31 cellular contexts compared by ENCODE assay signal in the genomic region with DNA sequence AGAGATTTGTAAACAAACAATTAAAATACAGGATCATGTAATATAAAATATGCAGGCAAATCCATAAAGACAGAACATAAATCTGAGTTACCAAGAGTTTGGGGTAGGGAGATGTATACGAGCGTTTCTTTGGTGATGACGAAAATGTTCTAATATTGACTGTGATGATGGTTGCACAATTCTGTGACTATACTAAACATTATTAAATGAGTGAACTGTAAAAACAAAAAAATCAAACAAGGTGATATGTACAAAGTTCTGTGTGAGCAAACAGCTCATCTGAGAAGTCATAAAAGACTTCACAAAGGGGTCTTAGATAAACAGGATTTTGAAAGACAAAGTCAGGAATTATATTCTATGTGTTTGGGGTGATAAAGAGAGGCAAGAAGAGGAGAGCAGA.
"Had no signal": no experiment of that assay in that cellular context is flagged by ENCODE, and none has a peak within 500 bp of the region (broad histone marks: within the 10 kb centered on the region; RNA-seq: fewer than 3 reads in every experiment).

No MANE protein-coding gene starts in this region.

- H2AFZ ChIP-seq: neural progenitor cell, parathyroid adenoma had no signal

- H3K27ac Mint-ChIP-seq: natural killer cell; nephron; neural progenitor cell; progenitor cell of endocrine pancreas; stimulated activated memory B cell treated with anti-CD40 and anti-IgM and Interleukin-4, amounts not matched to agents 10 μg/mL and 1 μg/mL and 100 μg/mL, for 72 hours; stimulated activated naive CD8-positive, alpha-beta T cell treated with anti-CD3 and anti-CD28 coated beads, Interleukin-15, amount 100 ng/mL, for 72 hours; type B pancreatic cell had no signal

- H3K4me1 Mint-ChIP-seq: natural killer cell; nephron; neural progenitor cell; stimulated activated memory B cell treated with anti-CD40 and anti-IgM and Interleukin-4, amounts not matched to agents 10 μg/mL and 1 μg/mL and 100 μg/mL, for 72 hours; stimulated activated naive CD8-positive, alpha-beta T cell treated with anti-CD3 and anti-CD28 coated beads, Interleukin-15, amount 100 ng/mL, for 72 hours had no signal

- H3K36me3 ChIP-seq: neural progenitor cell, ovary, uterus had no signal

- H3K4me3 Mint-ChIP-seq: natural killer cell; nephron; neural progenitor cell; stimulated activated memory B cell treated with anti-CD40 and anti-IgM and Interleukin-4, amounts not matched to agents 10 μg/mL and 1 μg/mL and 100 μg/mL, for 72 hours; stimulated activated naive CD8-positive, alpha-beta T cell treated with anti-CD3 and anti-CD28 coated beads, Interleukin-15, amount 100 ng/mL, for 72 hours; type B pancreatic cell had no signal

- DNase-seq: natural killer cell; occipital lobe; ovary; posterior cingulate gyrus; psoas muscle; right cardiac atrium; spleen; stimulated activated CD4-positive, alpha-beta T cell treated with anti-CD3 and anti-CD28 coated beads, Interleukin-12 subunit alpha, Interleukin-12 subunit beta, amount 100 ng/mL, for 4 hours; stimulated activated CD4-positive, alpha-beta T cell treated with anti-CD3 and anti-CD28 coated beads, Interleukin-1b, Interleukin-23, amount 100 ng/mL, for 48 hours; stimulated activated CD4-positive, alpha-beta T cell treated with anti-CD3 and anti-CD28 coated beads, Interleukin-4, amount 100 ng/mL, for 1 hour; stimulated activated CD4-positive, alpha-beta T cell treated with anti-CD3 and anti-CD28 coated beads, Interleukin-4, amount 100 ng/mL, for 4 hours; stimulated activated CD8-positive, alpha-beta memory T cell treated with anti-CD3 and anti-CD28 coated beads, Interleukin-4, amount 100 ng/mL, for 48 hours; stimulated activated naive CD4-positive, alpha-beta T cell; stimulated activated naive CD8-positive, alpha-beta T cell treated with anti-CD3 and anti-CD28 coated beads, Interleukin-15, amount 100 ng/mL, for 72 hours; stimulated activated naive CD8-positive, alpha-beta T cell treated with anti-CD3 and anti-CD28 coated beads, Interleukin-15, Interleukin-2, amounts not matched to agents 100 U/mL and 50 U/mL, for 24 hours; substantia nigra; testis; tibial artery; transverse colon; upper lobe of right lung; uterus had no signal

- H3K4me3 ChIP-seq: neural progenitor cell, ovary, psoas muscle, skin epidermis, smooth muscle cell, spleen, suprapubic skin, testis, tibial artery, transverse colon, upper lobe of right lung, uterus had no signal

- H3K79me2 ChIP-seq: parathyroid adenoma had no signal

- H3K9me3 ChIP-seq: ovary, psoas muscle, spleen, suprapubic skin, testis, tibial artery, transverse colon, upper lobe of right lung, uterus had no signal

- H3K4me2 ChIP-seq: neural progenitor cell, smooth muscle cell had no signal

- H3K27me3 Mint-ChIP-seq: progenitor cell of endocrine pancreas; stimulated activated memory B cell treated with anti-CD40 and anti-IgM and Interleukin-4, amounts not matched to agents 10 μg/mL and 1 μg/mL and 100 μg/mL, for 72 hours; stimulated activated naive CD8-positive, alpha-beta T cell treated with anti-CD3 and anti-CD28 coated beads, Interleukin-15, amount 100 ng/mL, for 72 hours; type B pancreatic cell had no signal

- H3K4me1 ChIP-seq: neural progenitor cell, parathyroid adenoma, psoas muscle, spleen, suprapubic skin, testis, tibial artery, transverse colon, upper lobe of right lung, uterus had no signal

- H3K27ac ChIP-seq: neural progenitor cell, ovary, parathyroid adenoma, psoas muscle, skin epidermis, spleen, suprapubic skin, testis, tibial artery, transverse colon, upper lobe of right lung, uterus had no signal

- ATAC-seq: natural killer cell; psoas muscle; right cardiac atrium; sciatic nerve; stimulated activated memory B cell treated with anti-CD40 and anti-IgM and Interleukin-4, amounts not matched to agents 10 μg/mL and 1 μg/mL and 100 μg/mL, for 72 hours; stimulated activated naive CD8-positive, alpha-beta T cell treated with anti-CD3 and anti-CD28 coated beads, Interleukin-15, amount 100 ng/mL, for 72 hours; stimulated activated naive CD8-positive, alpha-beta T cell treated with anti-CD3 and anti-CD28 coated beads, Interleukin-15, Interleukin-2, amounts not matched to agents 100 U/mL and 50 U/mL, for 24 hours; upper lobe of right lung had no signal

- H3K9ac ChIP-seq: neural progenitor cell, parathyroid adenoma had no signal

- H3K9me3 Mint-ChIP-seq: natural killer cell; nephron; neural progenitor cell; stimulated activated memory B cell treated with anti-CD40 and anti-IgM and Interleukin-4, amounts not matched to agents 10 μg/mL and 1 μg/mL and 100 μg/mL, for 72 hours; stimulated activated naive CD8-positive, alpha-beta T cell treated with anti-CD3 and anti-CD28 coated beads, Interleukin-15, amount 100 ng/mL, for 72 hours; type B pancreatic cell had no signal

- H3K27me3 ChIP-seq: neural progenitor cell, ovary, spleen, suprapubic skin, testis, tibial artery, transverse colon, upper lobe of right lung, uterus had no signal
